In the genomic region with DNA sequence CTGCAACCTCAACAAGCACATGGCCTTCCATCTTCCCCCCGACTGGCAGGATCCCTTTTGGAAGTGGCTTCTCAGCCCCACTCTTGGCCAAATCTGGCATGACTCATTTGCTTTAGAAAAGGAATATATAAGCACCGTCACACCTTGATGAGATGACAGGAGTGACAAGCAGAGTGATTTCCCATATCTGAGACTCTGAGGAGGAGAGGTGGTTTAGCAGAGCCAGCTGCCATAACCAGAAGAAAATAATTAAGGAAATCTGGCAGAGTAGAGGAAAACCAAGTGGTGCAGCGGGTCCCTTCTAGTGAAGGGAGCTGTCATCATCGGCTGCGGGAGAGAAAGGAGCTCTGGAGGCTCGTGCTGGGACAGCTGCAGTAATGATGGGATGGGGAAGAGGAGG, we compare ENCODE assay signal across 21 cellular contexts.
"Had no signal": no experiment of that assay in that cellular context is flagged by ENCODE, and none has a peak within 500 bp of the region (broad histone marks: within the 10 kb centered on the region; RNA-seq: fewer than 3 reads in every experiment).

No MANE protein-coding gene starts in this region.

- H3K4me3 ChIP-seq: colonic mucosa, esophagus squamous epithelium, gastrocnemius medialis, heart right ventricle, left lung, lower lobe of right lung, mucosa of descending colon had no signal

- H3K4me1 ChIP-seq: colonic mucosa, esophagus squamous epithelium, gastrocnemius medialis, heart right ventricle, left lung, lower lobe of right lung had no signal

- DNase-seq: colonic mucosa; cortex of kidney; effector CD8-positive, alpha-beta T cell; effector memory CD8-positive, alpha-beta T cell; endodermal cell; erythroblast; esophagus squamous epithelium; foreskin fibroblast; foreskin melanocyte; gastrocnemius medialis; glutamatergic neuron; heart right ventricle; hippocampal formation; left cardiac atrium; left lung; left ventricle myocardium superior; lower lobe of right lung; mesenchymal stem cell had no signal

- H3K9me3 ChIP-seq: colonic mucosa, esophagus squamous epithelium, gastrocnemius medialis, heart right ventricle, left lung, lower lobe of right lung, mucosa of descending colon had no signal

- ATAC-seq: effector memory CD8-positive, alpha-beta T cell; esophagus mucosa; gastrocnemius medialis; heart right ventricle; left cardiac atrium; left lung; left ventricle myocardium superior; lower lobe of right lung had no signal

- H3K27me3 ChIP-seq: colonic mucosa had no signal

- H3K36me3 ChIP-seq: colonic mucosa, esophagus squamous epithelium, gastrocnemius medialis, heart right ventricle, left lung, lower lobe of right lung had no signal

- H3K27ac ChIP-seq: colonic mucosa, epithelial cell of prostate, esophagus squamous epithelium, gastrocnemius medialis, heart right ventricle, left lung, lower lobe of right lung had no signal
